21 cellular contexts compared by ENCODE assay signal in genomic region chr12:10601860-10602259, GRCh38.
"Had no signal": no experiment of that assay in that cellular context is flagged by ENCODE, and none has a peak within 500 bp of the region (broad histone marks: within the 10 kb centered on the region; RNA-seq: fewer than 3 reads in every experiment).

No MANE protein-coding gene starts in this region.

- H3K9me3 Mint-ChIP-seq: activated naive CD4-positive, alpha-beta T cell treated with anti-CD3 and anti-CD28 coated beads, Interleukin-2, amount 50 U/mL, for 72 hours had no signal

- ATAC-seq: Panc1, Right ventricle myocardium inferior had no signal

- DNase-seq: activated CD4-positive, alpha-beta T cell treated with anti-CD3 and anti-CD28 coated beads, Interleukin-2, amount 50 U/mL, for 1 hour; activated CD4-positive, CD25-positive, alpha-beta regulatory T cell; activated effector memory CD4-positive, alpha-beta T cell treated with anti-CD3 and anti-CD28 coated beads, Interleukin-2, amount 50 U/mL, for 16 hours; activated naive CD4-positive, alpha-beta T cell treated with Interleukin-2 at 50 U/mL for 16 hours; brain microvascular endothelial cell; cerebellar nuclear complex; MG63; MV-4-11; NCI-H1092 treated with DMSO at 0.1 percent for 48 hours; NCI-H1436; NCI-H1694 treated with DMSO at 0.1 percent for 48 hours; NCI-H2029 treated with DMSO at 0.1 percent for 48 hours; NCI-H345; NCI-H510A; NCI-H526 treated with DMSO at 0.1 percent for 48 hours; NK-92 treated with Interleukin-12 subunit alpha and Interleukin-12 subunit beta, amount 100 ng/mL, for 24 hours; OCI-M1; RPMI8226 had no signal
